In genomic region chr18:420661-421060, GRCh38 we compare ENCODE assay signal across 27 cellular contexts.
A peak's percentile ranks its signal among the peaks of the same experiment; 100 is the strongest.
DNase-seq lines count a peak whose midpoint lies in the region; ATAC-seq and TF ChIP-seq lines count a peak whose summit lies in the region.
"Had no signal": no experiment of that assay in that cellular context is flagged by ENCODE, and none has a peak within 500 bp of the region (broad histone marks: within the 10 kb centered on the region; RNA-seq: fewer than 3 reads in every experiment).

No MANE protein-coding gene starts in this region.

- TF ChIP-seq POLR2A in gastrocnemius medialis (IDR thresholded peaks at IDR 0.05) (no peak), suprapubic skin (IDR thresholded peaks at IDR 0.05) (no peak)

- H3K27me3 Mint-ChIP-seq in mesothelial cell of epicardium (ENCODE audit: low read depth) = no peaks in the 10 kb centered on the region
- H3K27me3 Mint-ChIP-seq: CD4-positive, CD25-positive, alpha-beta regulatory T cell had no signal

- H3K9me3 Mint-ChIP-seq in mesothelial cell of epicardium = no peaks in the 10 kb centered on the region
- H3K9me3 Mint-ChIP-seq: activated naive CD4-positive, alpha-beta T cell treated with anti-CD3 and anti-CD28 coated beads, Interleukin-2, amount 50 U/mL, for 24 hours; naive thymus-derived CD8-positive, alpha-beta T cell had no signal

- ATAC-seq in gastrocnemius medialis = no peak
- ATAC-seq: activated CD4-positive, alpha-beta T cell treated with anti-CD3 and anti-CD28 coated beads for 36 hours; naive thymus-derived CD8-positive, alpha-beta T cell; Panc1 had no signal

- H3K4me1 Mint-ChIP-seq in mesothelial cell of epicardium = peaks cover 61% of the 10 kb centered on the region
- H3K4me1 Mint-ChIP-seq: CD4-positive, CD25-positive, alpha-beta regulatory T cell; naive thymus-derived CD8-positive, alpha-beta T cell had no signal

- H3K27ac Mint-ChIP-seq in mesothelial cell of epicardium = peak overlapping the region; percentile 89
- H3K27ac Mint-ChIP-seq: activated CD4-positive, alpha-beta T cell treated with anti-CD3 and anti-CD28 coated beads for 36 hours; activated naive CD4-positive, alpha-beta T cell treated with anti-CD3 and anti-CD28 coated beads, Interleukin-2, amount 50 U/mL, for 24 hours; naive thymus-derived CD8-positive, alpha-beta T cell had no signal

- H3K4me2 ChIP-seq in fibroblast of lung (ENCODE audit: extremely low read depth, insufficient read depth, low read length) = peak overlapping the region; percentile 66
- H3K4me2 ChIP-seq: KMS-11 had no signal

- 83% methylated on average over 3 of the region's 3 CpGs for WGBS in suprapubic skin

- H3K36me3 Mint-ChIP-seq in mesothelial cell of epicardium = no peaks in the 10 kb centered on the region
- H3K36me3 Mint-ChIP-seq: activated naive CD4-positive, alpha-beta T cell treated with anti-CD3 and anti-CD28 coated beads, Interleukin-2, amount 50 U/mL, for 24 hours; CD4-positive, CD25-positive, alpha-beta regulatory T cell; naive thymus-derived CD8-positive, alpha-beta T cell had no signal

- TF ChIP-seq EP300 in suprapubic skin (IDR thresholded peaks at IDR 0.05) = no peak

- in situ Hi-C loops in gastrocnemius medialis (cut with MboI; ENCODE audit: low sequenced_read_pairs in 4 of 4) = no loop called here

- no peaks in the 10 kb centered on the region for H4K20me1 ChIP-seq in fibroblast of lung (ENCODE audit: control insufficient read depth, extremely low read depth, insufficient read depth, low read length)

- H3K9me3 ChIP-seq in fibroblast of lung (ENCODE audit: control insufficient read depth, insufficient read depth, low read depth, low read length) = no peaks in the 10 kb centered on the region
- no peaks in the 10 kb centered on the region for H3K9me3 ChIP-seq in gastrocnemius medialis
- H3K9me3 ChIP-seq in suprapubic skin = no peaks in the 10 kb centered on the region
- H3K9me3 ChIP-seq: breast epithelium, MG63, ovary had no signal

- no peak overlapping the region for H3K9ac ChIP-seq in fibroblast of lung (ENCODE audit: insufficient read depth, low read length)
- H3K9ac ChIP-seq: KMS-11 had no signal

- DNase-seq in NCI-H69 (lab: John Stamatoyannopoulos, UW) (peak; percentile 29), fibroblast of lung (ENCODE audit: low read depth in 2 of 2) (no peak), mesothelial cell of epicardium (ENCODE audit: low spot score in 2 of 2, unreplicated experiment in 2 of 2) (no peak), NCI-H1092 treated with DMSO at 0.1 percent for 48 hours (lab: John Stamatoyannopoulos, UW) (no peak), gastrocnemius medialis (no peak), MV-4-11 (lab: John Stamatoyannopoulos, UW) (no peak), suprapubic skin (ENCODE audit: low spot score in 2 of 2) (no peak)
- DNase-seq: activated CD4-positive, alpha-beta T cell treated with anti-CD3 and anti-CD28 coated beads for 36 hours; AML-193; amygdala; CD4-positive, CD25-positive, alpha-beta regulatory T cell; MG63; naive thymus-derived CD8-positive, alpha-beta T cell; NCI-H1417; NCI-H2029 treated with DMSO at 0.1 percent for 48 hours; NCI-H2227 treated with DMSO at 0.1 percent for 48 hours; NCI-H774; ovary; Right ventricle myocardium superior; stimulated activated naive CD4-positive, alpha-beta T cell had no signal

- H3K4me3 ChIP-seq in fibroblast of lung (replicated peaks in 1 of 4; ENCODE audit: control extremely low read depth in 1 of 4, insufficient read depth in 1 of 4, low read depth in 3 of 4, low read length in 4 of 4) = no peak overlapping the region
- H3K4me3 ChIP-seq in gastrocnemius medialis = no peak overlapping the region
- no peak overlapping the region for H3K4me3 ChIP-seq in suprapubic skin
- H3K4me3 ChIP-seq: breast epithelium, MG63, ovary, skin epidermis had no signal

- H3K4me3 Mint-ChIP-seq in mesothelial cell of epicardium = no peak overlapping the region
- H3K4me3 Mint-ChIP-seq: activated CD4-positive, alpha-beta T cell treated with anti-CD3 and anti-CD28 coated beads for 36 hours; activated naive CD4-positive, alpha-beta T cell treated with anti-CD3 and anti-CD28 coated beads, Interleukin-2, amount 50 U/mL, for 24 hours; CD4-positive, CD25-positive, alpha-beta regulatory T cell; naive thymus-derived CD8-positive, alpha-beta T cell had no signal

- H3K36me3 ChIP-seq in fibroblast of lung (ENCODE audit: control insufficient read depth, insufficient read depth, low read length) (no peaks in the 10 kb centered on the region), gastrocnemius medialis (no peaks in the 10 kb centered on the region), suprapubic skin (no peaks in the 10 kb centered on the region)
- H3K36me3 ChIP-seq: breast epithelium, MG63, ovary had no signal

- no peak for TF ChIP-seq CTCF in 22Rv1 (IDR thresholded peaks at IDR 0.05)
- no peak for TF ChIP-seq CTCF in fibroblast of lung (conservative IDR thresholded peaks at IDR 0.05 in 1 of 2, IDR thresholded peaks at IDR 0.05 in 1 of 2; ENCODE audit: low read depth in 1 of 2, low read length in 2 of 2)
- TF ChIP-seq CTCF in mesothelial cell of epicardium (IDR thresholded peaks at IDR 0.05; ENCODE audit: unreplicated experiment) = no peak
- TF ChIP-seq CTCF in gastrocnemius medialis (IDR thresholded peaks at IDR 0.05 in 4 of 5, conservative IDR thresholded peaks at IDR 0.05 in 1 of 5) = no peak
- TF ChIP-seq CTCF in suprapubic skin (IDR thresholded peaks at IDR 0.05) = no peak

- H3K79me2 ChIP-seq in fibroblast of lung (ENCODE audit: control insufficient read depth, insufficient read depth, low read length) = no peaks in the 10 kb centered on the region

- intact Hi-C loops in gastrocnemius medialis (cut with DNase I; ENCODE audit: low total_unique reads) = no loop called here

- peaks cover 16% of the 10 kb centered on the region for H3K4me1 ChIP-seq in fibroblast of lung (ENCODE audit: control insufficient read depth, extremely low read depth, insufficient read depth, low read length)
- no peaks in the 10 kb centered on the region for H3K4me1 ChIP-seq in gastrocnemius medialis
- H3K4me1 ChIP-seq in suprapubic skin = peaks cover 8% of the 10 kb centered on the region
- H3K4me1 ChIP-seq: breast epithelium had no signal

- no peak overlapping the region for H2AFZ ChIP-seq in fibroblast of lung (ENCODE audit: low read length)

- no peaks in the 10 kb centered on the region for H3K27me3 ChIP-seq in fibroblast of lung (ENCODE audit: control insufficient read depth, insufficient read depth, low read length)
- H3K27me3 ChIP-seq in gastrocnemius medialis = no peaks in the 10 kb centered on the region
- H3K27me3 ChIP-seq in suprapubic skin = no peaks in the 10 kb centered on the region
- H3K27me3 ChIP-seq: breast epithelium, MG63, ovary had no signal

- 0 out of 2 replicates have a peak overlapping the region, but pooled peaks have one; percentile 5 for H3K27ac ChIP-seq in 22Rv1
- peak overlapping the region; percentile 14 for H3K27ac ChIP-seq in fibroblast of lung (ENCODE audit: insufficient read depth, low read length)
- H3K27ac ChIP-seq in gastrocnemius medialis = no peak overlapping the region
- H3K27ac ChIP-seq in suprapubic skin = no peak overlapping the region
- H3K27ac ChIP-seq: breast epithelium, HL-60, KMS-11, ovary had no signal

Comparison
In these comparisons a context has a peak if more than half of its experiments do, and no peak if none do; other contexts are left out.
1. H3K27ac ChIP-seq: peak in 22Rv1 (single experiment) and fibroblast of lung (single experiment); none in gastrocnemius medialis (0 of 4) and suprapubic skin (single experiment).